Comparison of ENCODE assay signal across 8 cellular contexts in genomic region chr20:645318-646106, GRCh38. TPM values are rescaled to one million over a fixed set of nuclear protein-coding genes. Genes with fewer than 3 reads are reported as not detected.
A peak's percentile ranks its signal among the peaks of the same experiment; 100 is the strongest.
DNase-seq lines count a peak whose midpoint lies in the region; ATAC-seq and TF ChIP-seq lines count a peak whose summit lies in the region.

No MANE protein-coding gene starts in this region.

- H3K9me3 ChIP-seq in lower lobe of right lung: no peaks in the 10 kb centered on the region

- intact Hi-C loops in lower lobe of right lung (cut with DNase I): no loop called here

- TF ChIP-seq CTCF in GM12865 (IDR thresholded peaks at IDR 0.05; ENCODE audit: insufficient read depth, low read depth, low read length, missing control alignments) (peak; percentile 97), lower lobe of right lung (IDR thresholded peaks at IDR 0.05) (peak; percentile 93)

- DNase-seq in GM12865 (ENCODE audit: low read depth): peak; percentile 82
- peak; percentile 14 for DNase-seq in NCI-H510A (lab: John Stamatoyannopoulos, UW)
- peak; percentile 40 to 56 for DNase-seq in activated CD4-positive, alpha-beta T cell treated with anti-CD3 and anti-CD28 coated beads for 4 hours
- DNase-seq in dermis blood vessel endothelial cell: peak; percentile 85
- peak; percentile 76 for DNase-seq in lower lobe of right lung
- DNase-seq in stimulated activated CD8-positive, alpha-beta memory T cell treated with anti-CD3 and anti-CD28 coated beads, Interleukin-15, amount 100 ng/mL, for 1 hour (ENCODE audit: low read depth): peak; percentile 37

- peaks cover 18% of the 10 kb centered on the region for H3K4me1 ChIP-seq in lower lobe of right lung

- no peak overlapping the region for H3K27ac ChIP-seq in lower lobe of right lung

- ATAC-seq in HG02981 (IDR thresholded peaks at IDR 0.05; ENCODE audit: unreplicated experiment) (peak; percentile 80), lower lobe of right lung (peak; percentile 86 to 87), GM18907 (IDR thresholded peaks at IDR 0.05; ENCODE audit: unreplicated experiment) (no peak)

- H3K27me3 ChIP-seq in lower lobe of right lung (ENCODE audit: low read depth): no peaks in the 10 kb centered on the region

- H3K4me3 ChIP-seq in GM12865 (ENCODE audit: low read depth, low read length) (no peak overlapping the region), lower lobe of right lung (no peak overlapping the region)

- peaks cover 34% of the 10 kb centered on the region for H3K36me3 ChIP-seq in lower lobe of right lung

RNA-seq across cellular contexts. Expression of gene SRXN1, which starts 7.5 kb away (rescaled TPM):
- 30.3 and 38.6 TPM in 2 replicates for total RNA-seq in dermis blood vessel endothelial cell
- 32.0 TPM for total RNA-seq in lower lobe of right lung

RNA-seq across cellular contexts. Expression of gene SCRT2, which starts 30.1 kb away (rescaled TPM):
- not detected in 2 replicates for total RNA-seq in dermis blood vessel endothelial cell
- not detected for total RNA-seq in lower lobe of right lung

RNA-seq across cellular contexts. Expression of gene TCF15, which starts 35.4 kb away (rescaled TPM):
- total RNA-seq in dermis blood vessel endothelial cell: 2.0 and 2.7 TPM in 2 replicates
- 0.65 TPM for total RNA-seq in lower lobe of right lung

Comparison
In these comparisons a context has a peak if more than half of its experiments do, and no peak if none do; other contexts are left out.
1. DNase-seq: peak in every context shown above with its lines; median percentile 85 in dermis blood vessel endothelial cell; 82 in GM12865; 76 in lower lobe of right lung; 48 in activated CD4-positive, alpha-beta T cell treated with anti-CD3 and anti-CD28 coated beads for 4 hours; 37 in stimulated activated CD8-positive, alpha-beta memory T cell treated with anti-CD3 and anti-CD28 coated beads, Interleukin-15, amount 100 ng/mL, for 1 hour; 14 in NCI-H510A.